22 cellular contexts compared by ENCODE assay signal in genomic region chr17:77771587-77771986, GRCh38.
DNase-seq lines count a peak whose midpoint lies in the region; FAIRE-seq and TF ChIP-seq lines count a peak whose summit lies in the region.
"Had no signal": no experiment of that assay in that cellular context is flagged by ENCODE, and none has a peak within 500 bp of the region (broad histone marks: within the 10 kb centered on the region; RNA-seq: fewer than 3 reads in every experiment).

No MANE protein-coding gene starts in this region.

- H4K5ac ChIP-seq in H1 (ENCODE audit: insufficient read length, low read depth, low read length) = no peak overlapping the region

- no peak overlapping the region for H3K18ac ChIP-seq in H1 (ENCODE audit: extremely low read depth, low read length)
- H3K18ac ChIP-seq in neuronal stem cell (ENCODE audit: low read length) = peak overlapping the region; percentile 40

- no peaks in the 10 kb centered on the region for H4K20me1 ChIP-seq in H1 (replicated peaks in 1 of 2; ENCODE audit: control insufficient read depth in 1 of 2, insufficient read depth in 2 of 2, low read length in 2 of 2)
- H4K20me1 ChIP-seq: BLaER1 treated with 17β-estradiol and CSF1 and Interleukin-3, amounts not matched to agents 10 nM and 100 nM had no signal

- H3K4me3 Mint-ChIP-seq in activated naive CD4-positive, alpha-beta T cell treated with anti-CD3 and anti-CD28 coated beads, Interleukin-2, amount 50 U/mL, for 24 hours = no peak overlapping the region
- H3K4me3 Mint-ChIP-seq: B cell; CD4-positive, alpha-beta T cell; CD8-positive, alpha-beta T cell had no signal

- no peak overlapping the region for H2BK15ac ChIP-seq in H1 (ENCODE audit: low read length)
- peak overlapping the region; percentile 99 for H2BK15ac ChIP-seq in neuronal stem cell (ENCODE audit: low read length)

- no peaks in the 10 kb centered on the region for H3K36me3 Mint-ChIP-seq in activated naive CD4-positive, alpha-beta T cell treated with anti-CD3 and anti-CD28 coated beads, Interleukin-2, amount 50 U/mL, for 24 hours
- H3K36me3 Mint-ChIP-seq: CD8-positive, alpha-beta T cell had no signal

- H3K79me1 ChIP-seq in H1 (ENCODE audit: low read depth, low read length) (no peaks in the 10 kb centered on the region), neuronal stem cell (ENCODE audit: low read depth, low read length) (no peaks in the 10 kb centered on the region)

- H3K23me2 ChIP-seq in H1 (ENCODE audit: low read depth, low read length) = no peaks in the 10 kb centered on the region; the same call in 1 of the 2 replicates

- H3K4ac ChIP-seq in H1 (replicated peaks; ENCODE audit: insufficient read length, low read depth, low read length) = no peak overlapping the region
- peak overlapping the region; percentile 47 for H3K4ac ChIP-seq in neuronal stem cell (ENCODE audit: low read length)

- no peak overlapping the region for H4K91ac ChIP-seq in H1 (replicated peaks; ENCODE audit: insufficient read length, low read length)
- H4K91ac ChIP-seq in neuronal stem cell (ENCODE audit: low read depth, low read length, poor library complexity) = peak overlapping the region; percentile 68

- FAIRE-seq in H1 (lab: Jason Lieb, UNC) = no peak
- FAIRE-seq: A549, D721Med, G401.6, GM12891, GM18507 had no signal

- peak overlapping the region; percentile 13; the same call in 1 of the 2 replicates for H2BK5ac ChIP-seq in H1 (ENCODE audit: low read depth, low read length)
- H2BK5ac ChIP-seq in neuronal stem cell (ENCODE audit: low read length) = peak overlapping the region; percentile 83

- no peak for TF ChIP-seq RAD21 in H1 (IDR thresholded peaks at IDR 0.05 in 1 of 2, conservative IDR thresholded peaks at IDR 0.05 in 1 of 2; ENCODE audit: low read depth in 2 of 2, low read length in 2 of 2)

- peak overlapping the region; percentile 65 for H3K27ac Mint-ChIP-seq in activated naive CD4-positive, alpha-beta T cell treated with anti-CD3 and anti-CD28 coated beads, Interleukin-2, amount 50 U/mL, for 24 hours
- H3K27ac Mint-ChIP-seq: B cell; CD4-positive, alpha-beta T cell had no signal

- H3K14ac ChIP-seq in H1 (ENCODE audit: insufficient read length) (no peak overlapping the region), neuronal stem cell (ENCODE audit: low read length) (no peak overlapping the region)

- H2BK20ac ChIP-seq in H1 (ENCODE audit: low read length) = no peak overlapping the region; the same call in 1 of the 2 replicates

- no peak overlapping the region for H4K8ac ChIP-seq in H1 (ENCODE audit: extremely low read depth, insufficient read depth, low read length)
- no peak overlapping the region for H4K8ac ChIP-seq in neuronal stem cell (ENCODE audit: low read depth, low read length)

- H3K27ac ChIP-seq in H1 (ENCODE audit: low read depth, low read length) = no peak overlapping the region
- H3K27ac ChIP-seq in neuronal stem cell (replicated peaks; ENCODE audit: low read length) = no peak overlapping the region
- H3K27ac ChIP-seq: 22Rv1, C4-2B had no signal

- peaks cover 0 to 6% (median 5%) of the 10 kb centered on the region in 4 experiments; a peak in 4 of 7 replicates for H3K4me1 ChIP-seq in H1 (replicated peaks in 1 of 4; ENCODE audit: control insufficient read depth in 3 of 4, insufficient read depth in 4 of 4, low read length in 3 of 4)
- H3K4me1 ChIP-seq in neuronal stem cell (ENCODE audit: control insufficient read depth in 2 of 2, insufficient read depth in 1 of 2, low read depth in 1 of 2, low read length in 2 of 2) = peaks cover 0 to 20% of the 10 kb centered on the region in 2 donors
- H3K4me1 ChIP-seq: A549, Caco-2 had no signal

- POLR2A ChIA-PET in H1 (lab: Charles Lee; ENCODE audit: partially characterized antibody) = interaction anchor here (0.7 to 1.6 kb wide), 4 partner anchors 54 to 187 kb away, joined by 3 to 5 read pairs (median 4); partner anchors contain the start of gene TNRC6C

- TF ChIP-seq CTCF in H1 (IDR thresholded peaks at IDR 0.05; ENCODE audit: control extremely low read depth in 1 of 3, insufficient read depth in 1 of 3, low read depth in 1 of 3, low read length in 3 of 3) (no peak), GM13976 (IDR thresholded peaks at IDR 0.05; ENCODE audit: borderline replicate concordance, control extremely low read depth, extremely low read depth, insufficient read depth, missing control alignments) (no peak)

- no peak for DNase-seq in activated naive CD4-positive, alpha-beta T cell treated with anti-CD3 and anti-CD28 coated beads, Interleukin-2, amount 50 U/mL, for 16 hours
- no peak for DNase-seq in H1 (ENCODE audit: low read depth in 1 of 2, low spot score in 2 of 2)
- DNase-seq in neuronal stem cell (ENCODE audit: low spot score) = no peak
- no peak for DNase-seq in GM13976 (ENCODE audit: low spot score)
- no peak for DNase-seq in T-helper 2 cell
- no peak for DNase-seq in NCI-H1436 treated with DMSO at 0.1 percent for 48 hours (lab: John Stamatoyannopoulos, UW)
- DNase-seq: Caco-2; Calu3; CD4-positive, alpha-beta T cell; CD8-positive, alpha-beta T cell; DMS79 treated with DMSO at 0.1 percent for 48 hours; GF-D8 had no signal

- H3K27me3 Mint-ChIP-seq in activated naive CD4-positive, alpha-beta T cell treated with anti-CD3 and anti-CD28 coated beads, Interleukin-2, amount 50 U/mL, for 24 hours = no peaks in the 10 kb centered on the region
- H3K27me3 Mint-ChIP-seq: CD4-positive, alpha-beta T cell had no signal

- H3K79me2 ChIP-seq in H1 (ENCODE audit: control insufficient read depth in 1 of 2, insufficient read depth in 2 of 2, low read length in 2 of 2) = no peaks in the 10 kb centered on the region

- H2BK120ac ChIP-seq in H1 (replicated peaks; ENCODE audit: low read depth, low read length) (no peak overlapping the region), neuronal stem cell (ENCODE audit: low read depth, low read length) (peak overlapping the region; percentile 76)

- H2AK5ac ChIP-seq in H1 (ENCODE audit: low read depth, low read length) = 0 out of 2 replicates have a peak overlapping the region, but pooled peaks have one; percentile 5
- peak overlapping the region; percentile 97 for H2AK5ac ChIP-seq in neuronal stem cell (ENCODE audit: low read depth, low read length)

- H3K9ac ChIP-seq in H1 (replicated peaks in 1 of 4; ENCODE audit: extremely low read depth in 1 of 4, low read depth in 3 of 4, low read length in 3 of 4) (no peak overlapping the region), neuronal stem cell (ENCODE audit: low read depth, low read length, poor library complexity) (no peak overlapping the region)

- H3K27me3 ChIP-seq in H1 (replicated peaks in 1 of 4; ENCODE audit: control insufficient read depth in 3 of 4, extremely low read depth in 1 of 4, insufficient read depth in 3 of 4, low read length in 3 of 4) (peaks cover 0 to 3% (median 0%) of the 10 kb centered on the region in 4 experiments; a peak in 3 of 7 replicates), neuronal stem cell (ENCODE audit: control insufficient read depth in 3 of 3, insufficient read depth in 3 of 3, low read depth in 1 of 3, low read length in 3 of 3) (peaks cover 0 to 18% (median 0%) of the 10 kb centered on the region in 3 experiments)

- H2BK12ac ChIP-seq in H1 (ENCODE audit: low read depth, low read length) (peak overlapping the region; percentile 96; the same call in 1 of the 2 replicates), neuronal stem cell (ENCODE audit: low read length) (peak overlapping the region; percentile 67)

- H2AFZ ChIP-seq in H1 (ENCODE audit: low read length) (no peak overlapping the region), neuronal stem cell (ENCODE audit: low read length) (no peak overlapping the region)

- in situ Hi-C loops in GM13976 (cut with MboI; ENCODE audit: low sequenced_read_pairs, unreplicated experiment) = no loop called here

- H3K23ac ChIP-seq in H1 (ENCODE audit: insufficient read length) = no peak overlapping the region
- no peak overlapping the region for H3K23ac ChIP-seq in neuronal stem cell (ENCODE audit: low read depth, low read length, poor library complexity)

- no peaks in the 10 kb centered on the region for H3K9me3 Mint-ChIP-seq in activated naive CD4-positive, alpha-beta T cell treated with anti-CD3 and anti-CD28 coated beads, Interleukin-2, amount 50 U/mL, for 24 hours
- H3K9me3 Mint-ChIP-seq: CD4-positive, alpha-beta T cell; CD8-positive, alpha-beta T cell had no signal

- TF ChIP-seq EP300 in H1 (IDR thresholded peaks at IDR 0.05; ENCODE audit: borderline replicate concordance in 1 of 2, low read depth in 2 of 2, low read length in 2 of 2) = no peak

- H3K9me3 ChIP-seq in H1 (ENCODE audit: insufficient read depth in 2 of 2, low read depth in 1 of 2, low read length in 1 of 2) (no peaks in the 10 kb centered on the region), neuronal stem cell (replicated peaks in 1 of 2; ENCODE audit: control insufficient read depth in 2 of 2, insufficient read depth in 1 of 2, low read depth in 1 of 2, low read length in 2 of 2) (no peaks in the 10 kb centered on the region)
- H3K9me3 ChIP-seq: A549; BLaER1 treated with 17β-estradiol and CSF1 and Interleukin-3, amounts not matched to agents 10 nM and 100 nM had no signal

- no peak for TF ChIP-seq POLR2A in H1 (IDR thresholded peaks at IDR 0.05; ENCODE audit: control extremely low read depth in 1 of 2, low read depth in 2 of 2, low read length in 2 of 2)

- H3K4me3 ChIP-seq in H1 (ENCODE audit: extremely low read depth in 1 of 4, insufficient read depth in 2 of 4, low read depth in 3 of 4, low read length in 4 of 4) (no peak overlapping the region), neuronal stem cell (ENCODE audit: low read length in 2 of 2) (no peak overlapping the region)
- H3K4me3 ChIP-seq: A549; BLaER1 treated with 17β-estradiol and CSF1 and Interleukin-3, amounts not matched to agents 10 nM and 100 nM had no signal

- H3K4me2 ChIP-seq in H1 (ENCODE audit: insufficient read depth in 1 of 2, low read depth in 2 of 2, low read length in 2 of 2) = no peak overlapping the region
- H3K4me2 ChIP-seq in neuronal stem cell (ENCODE audit: insufficient read depth, low read length, poor library complexity, severe bottlenecking) = no peak overlapping the region
- H3K4me2 ChIP-seq: A549 had no signal

- 84% methylated on average over 6 of the region's 9 CpGs; no CpG with 5 or more reads in 1 of the 2 experiments for WGBS in H1 (ENCODE audit: extremely low coverage in 1 of 2, insufficient coverage in 1 of 2, insufficient read length in 1 of 2, insufficient replicate concordance in 2 of 2, low coverage in 1 of 2, low lambda C conversion rate in 2 of 2, missing lambda C conversion rate in 1 of 2), 2 experiments
- WGBS in neuronal stem cell (ENCODE audit: extremely low coverage in 2 of 2, insufficient read length in 2 of 2, insufficient replicate concordance in 1 of 2), 2 donors = no CpG with 5 or more reads among the region's 9 CpGs

- H3K56ac ChIP-seq in H1 (replicated peaks; ENCODE audit: insufficient read length, low read depth, low read length) = no peak overlapping the region

- no peaks in the 10 kb centered on the region for H3K36me3 ChIP-seq in H1 (ENCODE audit: control insufficient read depth in 2 of 4, insufficient read depth in 4 of 4, low read length in 3 of 4)
- H3K36me3 ChIP-seq in neuronal stem cell (replicated peaks in 1 of 2; ENCODE audit: control insufficient read depth in 2 of 2, insufficient read depth in 2 of 2, low read length in 2 of 2) = no peaks in the 10 kb centered on the region
- H3K36me3 ChIP-seq: BLaER1 treated with 17β-estradiol and CSF1 and Interleukin-3, amounts not matched to agents 10 nM and 100 nM had no signal

- CTCF ChIA-PET in H1 (lab: Charles Lee; ENCODE audit: partially characterized antibody) = interaction anchor here (0.6 to 6.0 kb wide), 23 partner anchors 9 to 670 kb away, joined by 3 to 42 read pairs (median 4); no protein-coding TSS in a partner anchor

- peaks cover 11% of the 10 kb centered on the region for H3K4me1 Mint-ChIP-seq in activated naive CD4-positive, alpha-beta T cell treated with anti-CD3 and anti-CD28 coated beads, Interleukin-2, amount 50 U/mL, for 24 hours
